In genomic region chr19:17125728-17126677, GRCh38 we compare ENCODE assay signal across 8 cellular contexts. TPM values are rescaled to one million over a fixed set of nuclear protein-coding genes. Genes with fewer than 3 reads are reported as not detected.
DNase-seq lines count a peak whose midpoint lies in the region; ATAC-seq and TF ChIP-seq lines count a peak whose summit lies in the region.

No MANE protein-coding gene starts in this region.

- no peaks in the 10 kb centered on the region for H3K9me3 Mint-ChIP-seq in GM23338

- peak overlapping the region; percentile 74 for H3K27ac ChIP-seq in GM23338 (ENCODE audit: low read depth)
- H3K27ac ChIP-seq in uterus, result peak overlapping the region; percentile 4 to 35

- peaks cover 18% of the 10 kb centered on the region for H3K27me3 Mint-ChIP-seq in GM23338 (ENCODE audit: insufficient read depth, low read depth, poor library complexity)

- POLR2A ChIA-PET in GM10248 (lab: Yijun Ruan, JAX), result interaction anchor here (0.7 to 1.7 kb wide), 6 partner anchors 16 to 52 kb away, joined by 3 to 7 read pairs (median 6); no protein-coding TSS in a partner anchor

- H3K27me3 ChIP-seq in GM23338 (ENCODE audit: insufficient read depth), result no peaks in the 10 kb centered on the region
- no peaks in the 10 kb centered on the region for H3K27me3 ChIP-seq in uterus

- no peaks in the 10 kb centered on the region for H3K9me2 ChIP-seq in GM23338 (ENCODE audit: insufficient read depth)

- H4K20me1 ChIP-seq in GM23338 (replicated peaks; ENCODE audit: insufficient read depth), result no peaks in the 10 kb centered on the region; the same call in none of the 2 replicates

- DNase-seq in GM10248 (ENCODE audit: extremely low spot score), result peak; percentile 80
- DNase-seq in GM23338 (ENCODE audit: low spot score), result peak; percentile 41
- peak; percentile 5 for DNase-seq in NCI-H69 (lab: John Stamatoyannopoulos, UW)
- peak; percentile 55 for DNase-seq in activated T-cell treated with anti-CD3 and anti-CD28 coated beads for 48 hours (ENCODE audit: low read depth)
- peak; percentile 49 for DNase-seq in fibroblast of the aortic adventitia (ENCODE audit: low read depth)
- DNase-seq in putamen (ENCODE audit: low spot score), result peak; percentile 42
- DNase-seq in uterus, result peak in 1 of 2 donors; percentile 44
- DNase-seq in kidney glomerular epithelial cell (lab: John Stamatoyannopoulos, UW), result no peak

- H3K27ac Mint-ChIP-seq in GM23338, result peak overlapping the region; percentile 60

- peaks cover 15% of the 10 kb centered on the region; the same call in 1 of the 3 replicates for H3K36me3 Mint-ChIP-seq in GM23338 (ENCODE audit: low read depth)

- no peak overlapping the region for H2AFZ ChIP-seq in GM23338

- no peak for TF ChIP-seq POLR2A in uterus (IDR thresholded peaks at IDR 0.05)

- H3K9me3 ChIP-seq in uterus, result no peaks in the 10 kb centered on the region

- H3K4me1 ChIP-seq in GM23338 (ENCODE audit: insufficient read depth) (peaks cover 16% of the 10 kb centered on the region), uterus (no peaks in the 10 kb centered on the region)

- no peak overlapping the region; the same call in 2 of the 3 replicates for H3K4me3 Mint-ChIP-seq in GM23338

- peak; percentile 63 for ATAC-seq in GM23338

- H3K36me3 ChIP-seq in GM23338 (ENCODE audit: insufficient read depth), result no peaks in the 10 kb centered on the region
- no peaks in the 10 kb centered on the region for H3K36me3 ChIP-seq in uterus

- peak overlapping the region; percentile 45; the same call in 1 of the 2 replicates for H3K4me2 ChIP-seq in GM23338

- no peak for TF ChIP-seq CTCF in GM10248 (IDR thresholded peaks at IDR 0.05; ENCODE audit: control extremely low read depth, extremely low read depth, low read depth, missing control alignments)
- TF ChIP-seq CTCF in GM23338 (conservative IDR thresholded peaks at IDR 0.05; ENCODE audit: low read depth in 2 of 2), result no peak
- TF ChIP-seq CTCF in fibroblast of the aortic adventitia (IDR thresholded peaks at IDR 0.05; ENCODE audit: insufficient read depth, low read length), result no peak
- TF ChIP-seq CTCF in uterus (IDR thresholded peaks at IDR 0.05), result no peak

- intact Hi-C loops in uterus (cut with DNase I; ENCODE audit: low total_unique reads), result no loop called here

- CTCF ChIA-PET in GM10248 (lab: Yijun Ruan, JAX), result interaction anchor here (0.8 to 2.0 kb wide), 11 partner anchors 10 to 411 kb away, joined by 3 to 15 read pairs (median 4); no protein-coding TSS in a partner anchor

- H3K4me3 ChIP-seq in GM23338, result no peak overlapping the region
- no peak overlapping the region for H3K4me3 ChIP-seq in fibroblast of the aortic adventitia (ENCODE audit: low read depth, low read length)
- no peak overlapping the region for H3K4me3 ChIP-seq in uterus

- peaks cover 2% of the 10 kb centered on the region; the same call in 1 of the 2 replicates for H3K79me2 ChIP-seq in GM23338 (replicated peaks; ENCODE audit: insufficient read depth)

- H3F3A ChIP-seq in GM23338 (replicated peaks; ENCODE audit: low read depth), result 0 out of 2 replicates have a peak, but pooled peaks cover 4% of the 10 kb centered on the region

- H3K4me1 Mint-ChIP-seq in GM23338, result peaks cover 20% of the 10 kb centered on the region

TF ChIP-seq in GM23338, 12 proteins besides CTCF, POLR2A, EP300 and RAD21:
- no peak for TF ChIP-seq REST (IDR thresholded peaks at IDR 0.05; ENCODE audit: unreplicated experiment)
- TF ChIP-seq, protein P1, sequence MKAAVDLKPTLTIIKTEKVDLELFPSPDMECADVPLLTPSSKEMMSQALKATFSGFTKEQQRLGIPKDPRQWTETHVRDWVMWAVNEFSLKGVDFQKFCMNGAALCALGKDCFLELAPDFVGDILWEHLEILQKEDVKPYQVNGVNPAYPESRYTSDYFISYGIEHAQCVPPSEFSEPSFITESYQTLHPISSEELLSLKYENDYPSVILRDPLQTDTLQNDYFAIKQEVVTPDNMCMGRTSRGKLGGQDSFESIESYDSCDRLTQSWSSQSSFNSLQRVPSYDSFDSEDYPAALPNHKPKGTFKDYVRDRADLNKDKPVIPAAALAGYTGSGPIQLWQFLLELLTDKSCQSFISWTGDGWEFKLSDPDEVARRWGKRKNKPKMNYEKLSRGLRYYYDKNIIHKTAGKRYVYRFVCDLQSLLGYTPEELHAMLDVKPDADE (IDR thresholded peaks at IDR 0.05), result no peak

RNA-seq across cellular contexts. Expression of gene MYO9B, which starts 50.4 kb away (rescaled TPM):
- 61.3 and 65.6 TPM in 2 replicates for total RNA-seq in GM23338 (2014; rRNA removed; shearing (Covaris generic))
- 28.7 and 29.0 TPM in 2 replicates for polyA plus RNA-seq in GM23338 (2016; fragmentation: Nextera tagmentation; extraction: Ambion mirVana)
- total RNA-seq in fibroblast of the aortic adventitia (ENCODE audit: low replicate concordance) (58.9 and 103 TPM in 2 replicates), uterus (100 to 1,000 TPM in 1 of 4 donors, 10 to 100 TPM in 3; 17.6 to 117 (median 54.1) TPM)

RNA-seq across cellular contexts. Expression of gene HAUS8, which starts 50.8 kb away (rescaled TPM):
- 10.6 and 11.1 TPM in 2 replicates for total RNA-seq in GM23338 (2014; rRNA removed; shearing (Covaris generic))
- 33.3 and 35.5 TPM in 2 replicates for polyA plus RNA-seq in GM23338 (2016; fragmentation: Nextera tagmentation; extraction: Ambion mirVana)
- total RNA-seq in fibroblast of the aortic adventitia (ENCODE audit: low replicate concordance) (0.33 and 5.2 TPM in 2 replicates), uterus (10 to 100 TPM in 2 of 4 donors, 1 to 10 TPM in 2; 2.6 to 11.5 (median 6.9) TPM)
